19 cellular contexts compared by ENCODE assay signal in genomic region chr6:137808836-137809315, GRCh38. TPM values are rescaled to one million over a fixed set of nuclear protein-coding genes. Genes with fewer than 3 reads are reported as not detected.
DNase-seq lines count a peak whose midpoint lies in the region; ATAC-seq, FAIRE-seq and TF ChIP-seq lines count a peak whose summit lies in the region.
"Had no signal": no experiment of that assay in that cellular context is flagged by ENCODE, and none has a peak within 500 bp of the region (broad histone marks: within the 10 kb centered on the region; RNA-seq: fewer than 3 reads in every experiment).

No MANE protein-coding gene starts in this region.

- H3K4me3 Mint-ChIP-seq in GM23338, result no peak overlapping the region
- H3K4me3 Mint-ChIP-seq in activated CD8-positive, alpha-beta T cell treated with anti-CD3 and anti-CD28 coated beads, Interleukin-2, amount 10 ng/mL, durations not matched to agents 7 days and 5 days, result no peak overlapping the region
- H3K4me3 Mint-ChIP-seq: activated T-helper 1 cell treated with anti-CD3 and anti-CD28 coated beads, Interleukin-12 subunit alpha, Interleukin-12 subunit beta, Interleukin-2, Interleukin-4 antibody, amounts not matched to agents 30 ng/mL and 10 ng/mL and 1 ng/mL, durations not matched to agents 14 hours and 24 hours and 36 hours; central memory CD8-positive, alpha-beta T cell had no signal

- H3K4me1 Mint-ChIP-seq in GM23338, result no peaks in the 10 kb centered on the region; the same call in 2 of the 3 replicates
- peaks cover 44% of the 10 kb centered on the region for H3K4me1 Mint-ChIP-seq in activated CD8-positive, alpha-beta T cell treated with anti-CD3 and anti-CD28 coated beads, Interleukin-2, amount 10 ng/mL, durations not matched to agents 7 days and 5 days (ENCODE audit: low read depth)

- no peaks in the 10 kb centered on the region for H3K9me3 ChIP-seq in A549
- no peaks in the 10 kb centered on the region for H3K9me3 ChIP-seq in keratinocyte (ENCODE audit: control insufficient read depth, low read depth, low read length)
- H3K9me3 ChIP-seq: heart left ventricle, right atrium auricular region, stomach had no signal

- no peaks in the 10 kb centered on the region for H3K9me1 ChIP-seq in keratinocyte (ENCODE audit: control insufficient read depth, extremely low read depth, insufficient read depth, low read length)

- H2AFZ ChIP-seq in GM23338 (peak overlapping the region; percentile 32), keratinocyte (ENCODE audit: control insufficient read depth, low read length) (peak overlapping the region; percentile 43)

- H3K4me3 ChIP-seq in A549 (no peak overlapping the region), GM23338 (no peak overlapping the region), keratinocyte (ENCODE audit: control insufficient read depth in 2 of 3, extremely low read depth in 1 of 3, insufficient read depth in 2 of 3, low read depth in 1 of 3, low read length in 3 of 3) (no peak overlapping the region)
- H3K4me3 ChIP-seq: heart left ventricle, right atrium auricular region, stomach had no signal

- DNase-seq in A549 (ENCODE audit: low read depth in 1 of 2, low spot score in 1 of 2) (no peak), GM23338 (ENCODE audit: low spot score) (no peak), keratinocyte (ENCODE audit: low read depth, low spot score) (no peak), substantia nigra (lab: John Stamatoyannopoulos, UW) (no peak), NCI-H1105 treated with DMSO at 0.1 percent for 48 hours (lab: John Stamatoyannopoulos, UW) (no peak)
- DNase-seq in activated CD8-positive, alpha-beta T cell treated with anti-CD3 and anti-CD28 coated beads, Interleukin-2, amount 10 ng/mL, durations not matched to agents 7 days and 5 days, result no peak
- DNase-seq: COR-L47; effector memory CD4-positive, alpha-beta T cell; heart left ventricle; NCI-H1048; NCI-H2107; NCI-H526 treated with DMSO at 0.1 percent for 48 hours; occipital lobe; stomach had no signal

- TF ChIP-seq CTCF in A549 (IDR thresholded peaks at IDR 0.05) (no peak), GM23338 (conservative IDR thresholded peaks at IDR 0.05; ENCODE audit: low read depth in 2 of 2) (no peak), keratinocyte (optimal IDR thresholded peaks at IDR 0.05 in 1 of 3, IDR thresholded peaks at IDR 0.05 in 1 of 3, conservative IDR thresholded peaks at IDR 0.05 in 1 of 3; ENCODE audit: extremely low read depth in 1 of 3, insufficient read depth in 2 of 3, low read length in 3 of 3) (no peak)

- TF ChIP-seq RAD21 in A549 (conservative IDR thresholded peaks at IDR 0.05 in 1 of 2, IDR thresholded peaks at IDR 0.05 in 1 of 2), result no peak

- no peaks in the 10 kb centered on the region for H3K36me3 Mint-ChIP-seq in GM23338 (ENCODE audit: low read depth)
- H3K36me3 Mint-ChIP-seq in activated CD8-positive, alpha-beta T cell treated with anti-CD3 and anti-CD28 coated beads, Interleukin-2, amount 10 ng/mL, durations not matched to agents 7 days and 5 days (ENCODE audit: low read depth), result peaks cover 9% of the 10 kb centered on the region

- H4K20me1 ChIP-seq in GM23338 (replicated peaks; ENCODE audit: insufficient read depth), result no peaks in the 10 kb centered on the region
- H4K20me1 ChIP-seq in keratinocyte (ENCODE audit: control insufficient read depth, extremely low read depth, insufficient read depth, low read length), result no peaks in the 10 kb centered on the region

- peak in 1 of 2 experiments; percentile 12; a peak in 1 of 6 replicates for ATAC-seq in A549
- ATAC-seq in GM23338, result peak; percentile 60
- no peak for ATAC-seq in activated CD8-positive, alpha-beta T cell treated with anti-CD3 and anti-CD28 coated beads, Interleukin-2, amount 10 ng/mL, durations not matched to agents 7 days and 5 days
- ATAC-seq in HG03097 (IDR thresholded peaks at IDR 0.05; ENCODE audit: low FRiP score, unreplicated experiment), result no peak
- no peak for ATAC-seq in GM18868 (IDR thresholded peaks at IDR 0.05; ENCODE audit: unreplicated experiment)
- ATAC-seq: heart left ventricle had no signal

- no peaks in the 10 kb centered on the region for H3K27me3 ChIP-seq in GM23338 (ENCODE audit: insufficient read depth)
- H3K27me3 ChIP-seq in keratinocyte (ENCODE audit: control insufficient read depth, extremely low read depth, insufficient read depth, low read length), result no peaks in the 10 kb centered on the region
- H3K27me3 ChIP-seq: heart left ventricle, right atrium auricular region, stomach had no signal

- peaks cover 5% of the 10 kb centered on the region for H3K27me3 Mint-ChIP-seq in GM23338 (ENCODE audit: insufficient read depth, low read depth, poor library complexity)
- H3K27me3 Mint-ChIP-seq in activated CD8-positive, alpha-beta T cell treated with anti-CD3 and anti-CD28 coated beads, Interleukin-2, amount 10 ng/mL, durations not matched to agents 7 days and 5 days (ENCODE audit: low read depth), result no peaks in the 10 kb centered on the region
- H3K27me3 Mint-ChIP-seq: central memory CD8-positive, alpha-beta T cell had no signal

- H3K79me2 ChIP-seq in GM23338 (replicated peaks; ENCODE audit: insufficient read depth), result no peaks in the 10 kb centered on the region
- no peaks in the 10 kb centered on the region for H3K79me2 ChIP-seq in keratinocyte (ENCODE audit: control insufficient read depth, insufficient read depth, low read length)

- 0 out of 2 replicates have a peak, but pooled peaks cover 5% of the 10 kb centered on the region for H3K9me2 ChIP-seq in GM23338 (ENCODE audit: insufficient read depth)

- FAIRE-seq in A549 (lab: Jason Lieb, UNC), result no peak
- FAIRE-seq in keratinocyte (lab: Jason Lieb, UNC), result no peak

- 81% methylated on average over 7 of the region's 7 CpGs for WGBS in A549 (ENCODE audit: missing lambda C conversion rate)

- CTCF ChIA-PET in A549 (lab: Yijun Ruan, JAX), result interaction anchor here (0.6 to 3.9 kb wide), 4 partner anchors 9 to 534 kb away, joined by 3 to 14 read pairs (median 3); no protein-coding TSS in a partner anchor
- CTCF ChIA-PET in activated CD8-positive, alpha-beta T cell treated with anti-CD3 and anti-CD28 coated beads, Interleukin-2, amount 10 ng/mL, durations not matched to agents 7 days and 5 days (lab: Charles Lee), result interaction anchor here (0.7 to 6.5 kb wide), 7 partner anchors 9 to 104 kb away, joined by 3 to 88 read pairs (median 3); partner anchors contain the start of gene TNFAIP3

- no peaks in the 10 kb centered on the region for H3F3A ChIP-seq in GM23338 (replicated peaks; ENCODE audit: low read depth)

- peak overlapping the region; percentile 15; the same call in 1 of the 3 replicates for H3K4me2 ChIP-seq in A549
- no peak overlapping the region for H3K4me2 ChIP-seq in GM23338
- no peak overlapping the region for H3K4me2 ChIP-seq in keratinocyte (ENCODE audit: control insufficient read depth, extremely low read depth, insufficient read depth, low read depth, low read length)

- no peaks in the 10 kb centered on the region for H3K36me3 ChIP-seq in GM23338 (ENCODE audit: insufficient read depth)
- no peaks in the 10 kb centered on the region for H3K36me3 ChIP-seq in keratinocyte (ENCODE audit: control insufficient read depth in 2 of 2, extremely low read depth in 1 of 2, insufficient read depth in 2 of 2, low read length in 2 of 2)
- H3K36me3 ChIP-seq: heart left ventricle, right atrium auricular region, stomach had no signal

- TF ChIP-seq POLR2A in A549 (IDR thresholded peaks at IDR 0.05; ENCODE audit: low read length), result no peak

- H3K9me3 Mint-ChIP-seq in GM23338, result no peaks in the 10 kb centered on the region
- peaks cover 6% of the 10 kb centered on the region for H3K9me3 Mint-ChIP-seq in activated CD8-positive, alpha-beta T cell treated with anti-CD3 and anti-CD28 coated beads, Interleukin-2, amount 10 ng/mL, durations not matched to agents 7 days and 5 days (ENCODE audit: insufficient read depth)

- POLR2A ChIA-PET in A549 (lab: Yijun Ruan, JAX), result interaction anchor here (0.6 kb wide), 1 partner anchor 83 kb away, joined by 3 read pairs; no protein-coding TSS in a partner anchor
- POLR2A ChIA-PET in activated CD8-positive, alpha-beta T cell treated with anti-CD3 and anti-CD28 coated beads, Interleukin-2, amount 10 ng/mL, durations not matched to agents 7 days and 5 days (lab: Charles Lee), result interaction anchor here (0.7 to 4.3 kb wide), 3 partner anchors 9 to 15 kb away, joined by 3 to 26 read pairs (median 4); no protein-coding TSS in a partner anchor

- dilution Hi-C loops in keratinocyte (cut with MboI; ENCODE audit: extremely low pct_ligation_motif_present, low sequenced_read_pairs), result no loop called here

- H3K9ac ChIP-seq in keratinocyte (ENCODE audit: control insufficient read depth, extremely low read depth, insufficient read depth, low read length), result peak overlapping the region; percentile 57

- H3K27ac ChIP-seq in A549 (peak overlapping the region; percentile 57 to 58; a peak in 2 of 6 replicates), GM23338 (ENCODE audit: low read depth) (no peak overlapping the region), keratinocyte (ENCODE audit: control insufficient read depth, insufficient read depth, low read length) (peak overlapping the region; percentile 92), substantia nigra (ENCODE audit: low read depth, low read length, poor library complexity, severe bottlenecking) (no peak overlapping the region)
- H3K27ac ChIP-seq: heart left ventricle, right atrium auricular region, stomach had no signal

- H3K4me1 ChIP-seq in A549 (peaks cover 26% of the 10 kb centered on the region; the same call in 2 of the 3 replicates), GM23338 (ENCODE audit: insufficient read depth) (no peaks in the 10 kb centered on the region), keratinocyte (ENCODE audit: control insufficient read depth, extremely low read depth, insufficient read depth, low read length) (peaks cover 54% of the 10 kb centered on the region)

- no peak for TF ChIP-seq EP300 in A549 (IDR thresholded peaks at IDR 0.05)

- no peak overlapping the region for H3K27ac Mint-ChIP-seq in GM23338
- peak overlapping the region; percentile 41 for H3K27ac Mint-ChIP-seq in activated CD8-positive, alpha-beta T cell treated with anti-CD3 and anti-CD28 coated beads, Interleukin-2, amount 10 ng/mL, durations not matched to agents 7 days and 5 days

RNA-seq across cellular contexts. Expression of gene TNFAIP3, which starts 58.2 kb away (rescaled TPM):
- 8.5 and 18.3 TPM in 2 replicates for polyA plus RNA-seq in A549 (2011; rRNA removed)
- 3.7 and 5.1 TPM in 2 replicates for polyA plus RNA-seq in A549 (2012; cell fraction: cytosol; rRNA removed)
- polyA plus RNA-seq in A549 (2012; cell fraction: nucleus; rRNA removed), result 11.4 and 13.6 TPM in 2 replicates
- polyA plus RNA-seq in A549 (2017; fragmentation: RNase III; extraction: RNeasy Plus Mini Kit Qiagen cat#74134 plus additional on column Dnase treatment), result 2.7 to 4.7 TPM (median 3.9 TPM) in 3 replicates
- polyA minus RNA-seq in A549 (2011; rRNA and poly(A)+ RNA removed), result 4.7 and 9.9 TPM in 2 replicates
- total RNA-seq in GM23338 (2014; rRNA removed; shearing (Covaris generic)), result 2.3 and 4.4 TPM in 2 replicates
- polyA plus RNA-seq in GM23338 (2016; fragmentation: Nextera tagmentation; extraction: Ambion mirVana), result 2.1 and 3.3 TPM in 2 replicates
- total RNA-seq in activated CD8-positive, alpha-beta T cell treated with anti-CD3 and anti-CD28 coated beads, Interleukin-2, amount 10 ng/mL, durations not matched to agents 7 days and 5 days, result 10 to 100 TPM; 29.6 to 34.5 TPM
- 73.3 to 141 TPM (median 109 TPM) in 3 replicates for polyA plus RNA-seq in keratinocyte
- 142 TPM for polyA plus RNA-seq in keratinocyte (2011; ENCODE audit: low read depth)
- 44.6 and 69.6 TPM in 2 replicates for polyA plus RNA-seq in keratinocyte (2011; cell fraction: cytosol; rRNA removed)
- polyA plus RNA-seq in keratinocyte (2011; cell fraction: nucleus; rRNA removed), result 452 and 544 TPM in 2 replicates
- 40.8 and 90.7 TPM in 2 replicates for polyA plus RNA-seq in keratinocyte (2012; ENCODE audit: low replicate concordance)
- polyA minus RNA-seq in keratinocyte, result 81.8 to 113 TPM (median 110 TPM) in 3 replicates
- 42.4 TPM for polyA minus RNA-seq in keratinocyte (2011; cell fraction: cytosol; rRNA and poly(A)+ RNA removed)
- 149 and 322 TPM in 2 replicates for polyA minus RNA-seq in keratinocyte (2011; cell fraction: nucleus; rRNA and poly(A)+ RNA removed)

Comparison
In these comparisons a context has a peak if more than half of its experiments do, and no peak if none do; other contexts are left out.
1. H3K27ac ChIP-seq: peak in A549 (2 of 2) and keratinocyte (single experiment); none in GM23338 (single experiment) and substantia nigra (single experiment).